Comparison of ENCODE assay signal across 8 cellular contexts in genomic region chr1:107963601-107964396, GRCh38. TPM values are rescaled to one million over a fixed set of nuclear protein-coding genes. Genes with fewer than 3 reads are reported as not detected.
A peak's percentile ranks its signal among the peaks of the same experiment; 100 is the strongest.
DNase-seq lines count a peak whose midpoint lies in the region; ATAC-seq and TF ChIP-seq lines count a peak whose summit lies in the region.

No MANE protein-coding gene starts in this region.

- H3K27ac ChIP-seq in neutrophil: peak overlapping the region; percentile 92
- H3K27ac ChIP-seq in aorta (ENCODE audit: low read depth in 1 of 2, low read length in 2 of 2): no peak overlapping the region

- H3K79me2 ChIP-seq in Loucy (ENCODE audit: insufficient read depth, low read length): peaks cover 59% of the 10 kb centered on the region

- no peaks in the 10 kb centered on the region; the same call in 1 of the 2 replicates for H3F3A ChIP-seq in Loucy (ENCODE audit: low read depth)

- H3K9ac ChIP-seq in Loucy (ENCODE audit: low read depth, low read length, poor library complexity, severe bottlenecking): peak overlapping the region; percentile 98

- WGBS in aorta, 2 donors: 5 to 6% methylated on average over 24 of the region's 24 CpGs

- H3K36me3 ChIP-seq in Loucy (ENCODE audit: insufficient read depth, low read length) (no peaks in the 10 kb centered on the region), neutrophil (no peaks in the 10 kb centered on the region), aorta (ENCODE audit: control insufficient read depth in 1 of 2, insufficient read depth in 2 of 2, low read length in 1 of 2) (no peaks in the 10 kb centered on the region)

- intact Hi-C loops in aorta (cut with DNase I): no loop called here

- no peak for TF ChIP-seq CTCF in GM12865 (IDR thresholded peaks at IDR 0.05; ENCODE audit: insufficient read depth, low read depth, low read length, missing control alignments)
- no peak for TF ChIP-seq CTCF in Loucy (conservative IDR thresholded peaks at IDR 0.05; ENCODE audit: low read length)
- no peak for TF ChIP-seq CTCF in fibroblast of the aortic adventitia (IDR thresholded peaks at IDR 0.05; ENCODE audit: insufficient read depth, low read length)
- no peak for TF ChIP-seq CTCF in neutrophil (IDR thresholded peaks at IDR 0.05)

- peak overlapping the region; percentile 48 for H3K4me3 ChIP-seq in GM12865 (ENCODE audit: low read depth, low read length)
- peak overlapping the region; percentile 89 for H3K4me3 ChIP-seq in Loucy (ENCODE audit: low read length, poor library complexity, severe bottlenecking)
- H3K4me3 ChIP-seq in fibroblast of the aortic adventitia (ENCODE audit: low read depth, low read length): peak overlapping the region; percentile 31
- H3K4me3 ChIP-seq in neutrophil (ENCODE audit: low read depth in 1 of 2, low read length in 1 of 2): peak overlapping the region; percentile 88 to 99
- no peak overlapping the region for H3K4me3 ChIP-seq in aorta (ENCODE audit: low read length in 2 of 2)

- no peak overlapping the region for H2AFZ ChIP-seq in Loucy (ENCODE audit: low read length)

- H3K4me1 ChIP-seq in Loucy (ENCODE audit: insufficient read depth, low read length, poor library complexity, severe bottlenecking): peaks cover 38% of the 10 kb centered on the region
- H3K4me1 ChIP-seq in neutrophil (ENCODE audit: control insufficient read depth in 1 of 2, insufficient read depth in 1 of 2, low read depth in 1 of 2, low read length in 1 of 2): peaks cover 28 to 31% of the 10 kb centered on the region in 2 experiments
- H3K4me1 ChIP-seq in aorta (ENCODE audit: control insufficient read depth in 1 of 2, insufficient read depth in 2 of 2, low read length in 2 of 2): no peaks in the 10 kb centered on the region

- peak; percentile 74 for ATAC-seq in GM21786 (IDR thresholded peaks at IDR 0.05; ENCODE audit: unreplicated experiment)
- ATAC-seq in aorta (ENCODE audit: low FRiP score): peak; percentile 61

- peak overlapping the region; percentile 86 for H3K4me2 ChIP-seq in Loucy (ENCODE audit: low read depth, low read length, poor library complexity, severe bottlenecking)

- H3K9me3 ChIP-seq in Loucy (ENCODE audit: insufficient read depth, low read depth, low read length) (no peaks in the 10 kb centered on the region), neutrophil (no peaks in the 10 kb centered on the region), aorta (ENCODE audit: control insufficient read depth, low read length) (no peaks in the 10 kb centered on the region)

- no peaks in the 10 kb centered on the region for H3K9me2 ChIP-seq in Loucy (replicated peaks; ENCODE audit: low read depth, low read length)

- peak; percentile 91 for DNase-seq in GM12865 (ENCODE audit: low read depth)
- DNase-seq in activated T-cell treated with anti-CD3 and anti-CD28 coated beads for 48 hours (ENCODE audit: low read depth): peak; percentile 30
- DNase-seq in fibroblast of the aortic adventitia (ENCODE audit: low read depth): peak; percentile 17
- peak in 1 of 2 donors; percentile 52 for DNase-seq in aorta
- DNase-seq in SHP77 treated with DMSO at 0.1 percent for 48 hours (lab: John Stamatoyannopoulos, UW): no peak

- H3K27me3 ChIP-seq in Loucy (ENCODE audit: insufficient read depth, low read length, poor library complexity, severe bottlenecking) (no peaks in the 10 kb centered on the region), neutrophil (no peaks in the 10 kb centered on the region), aorta (ENCODE audit: control insufficient read depth in 1 of 2, insufficient read depth in 2 of 2, low read length in 1 of 2) (no peaks in the 10 kb centered on the region)

- H4K20me1 ChIP-seq in Loucy (ENCODE audit: insufficient read depth, low read length, poor library complexity, severe bottlenecking): peaks cover 36% of the 10 kb centered on the region

RNA-seq across cellular contexts. Expression of gene VAV3, which starts 1.2 kb away (rescaled TPM):
- total RNA-seq in fibroblast of the aortic adventitia (ENCODE audit: low replicate concordance): 0.09 TPM in 1 of 2 replicates, not detected in the other
- 1 to 10 TPM; 7.2 to 8.8 TPM for total RNA-seq in aorta
- 1 to 10 TPM in 1 of 2 donors, under 1 TPM in 1; 0.33 to 2.1 TPM for polyA plus RNA-seq in aorta

Comparison
In these comparisons a context has a peak if more than half of its experiments do, and no peak if none do; other contexts are left out.
1. H3K4me3 ChIP-seq: peak in GM12865 (single experiment), Loucy (single experiment), fibroblast of the aortic adventitia (single experiment) and neutrophil (2 of 2); none in aorta (0 of 2).